In genomic region chr6:31416394-31417014, GRCh38 we compare ENCODE assay signal across 1 cellular context.
TF ChIP-seq lines count a peak whose summit lies in the region.

No MANE protein-coding gene starts in this region.

TF ChIP-seq in K562, 482 proteins besides CTCF, POLR2A, EP300 and RAD21:
- TF ChIP-seq SUPT5H (IDR thresholded peaks at IDR 0.05) (peak; percentile 56; the same call in 1 of the 2 replicates), MAZ (CRISPR knock-in tag; conservative IDR thresholded peaks at IDR 0.05 in 1 of 2, IDR thresholded peaks at IDR 0.05 in 1 of 2) (0 out of 4 replicates have a peak, but pooled peaks of 1 of the 2 experiments have one; percentile 14), ZBED1 (IDR thresholded peaks at IDR 0.05) (no peak), POLR2B (IDR thresholded peaks at IDR 0.05; ENCODE audit: low read depth, partially characterized antibody) (peak; percentile 52), OTX1 (CRISPR knock-in tag; IDR thresholded peaks at IDR 0.05) (0 out of 2 replicates have a peak, but pooled peaks have one; percentile 68)
- TF ChIP-seq, protein P1, sequence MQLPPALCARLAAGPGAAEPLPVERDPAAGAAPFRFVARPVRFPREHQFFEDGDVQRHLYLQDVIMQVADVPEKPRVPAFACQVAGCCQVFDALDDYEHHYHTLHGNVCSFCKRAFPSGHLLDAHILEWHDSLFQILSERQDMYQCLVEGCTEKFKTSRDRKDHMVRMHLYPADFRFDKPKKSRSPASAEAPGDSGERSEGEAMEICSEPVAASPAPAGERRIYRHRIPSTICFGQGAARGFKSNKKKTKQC (CRISPR knock-in tag; IDR thresholded peaks at IDR 0.05) = 0 out of 2 replicates have a peak, but pooled peaks have one; percentile 41
- TF ChIP-seq, protein P2, sequence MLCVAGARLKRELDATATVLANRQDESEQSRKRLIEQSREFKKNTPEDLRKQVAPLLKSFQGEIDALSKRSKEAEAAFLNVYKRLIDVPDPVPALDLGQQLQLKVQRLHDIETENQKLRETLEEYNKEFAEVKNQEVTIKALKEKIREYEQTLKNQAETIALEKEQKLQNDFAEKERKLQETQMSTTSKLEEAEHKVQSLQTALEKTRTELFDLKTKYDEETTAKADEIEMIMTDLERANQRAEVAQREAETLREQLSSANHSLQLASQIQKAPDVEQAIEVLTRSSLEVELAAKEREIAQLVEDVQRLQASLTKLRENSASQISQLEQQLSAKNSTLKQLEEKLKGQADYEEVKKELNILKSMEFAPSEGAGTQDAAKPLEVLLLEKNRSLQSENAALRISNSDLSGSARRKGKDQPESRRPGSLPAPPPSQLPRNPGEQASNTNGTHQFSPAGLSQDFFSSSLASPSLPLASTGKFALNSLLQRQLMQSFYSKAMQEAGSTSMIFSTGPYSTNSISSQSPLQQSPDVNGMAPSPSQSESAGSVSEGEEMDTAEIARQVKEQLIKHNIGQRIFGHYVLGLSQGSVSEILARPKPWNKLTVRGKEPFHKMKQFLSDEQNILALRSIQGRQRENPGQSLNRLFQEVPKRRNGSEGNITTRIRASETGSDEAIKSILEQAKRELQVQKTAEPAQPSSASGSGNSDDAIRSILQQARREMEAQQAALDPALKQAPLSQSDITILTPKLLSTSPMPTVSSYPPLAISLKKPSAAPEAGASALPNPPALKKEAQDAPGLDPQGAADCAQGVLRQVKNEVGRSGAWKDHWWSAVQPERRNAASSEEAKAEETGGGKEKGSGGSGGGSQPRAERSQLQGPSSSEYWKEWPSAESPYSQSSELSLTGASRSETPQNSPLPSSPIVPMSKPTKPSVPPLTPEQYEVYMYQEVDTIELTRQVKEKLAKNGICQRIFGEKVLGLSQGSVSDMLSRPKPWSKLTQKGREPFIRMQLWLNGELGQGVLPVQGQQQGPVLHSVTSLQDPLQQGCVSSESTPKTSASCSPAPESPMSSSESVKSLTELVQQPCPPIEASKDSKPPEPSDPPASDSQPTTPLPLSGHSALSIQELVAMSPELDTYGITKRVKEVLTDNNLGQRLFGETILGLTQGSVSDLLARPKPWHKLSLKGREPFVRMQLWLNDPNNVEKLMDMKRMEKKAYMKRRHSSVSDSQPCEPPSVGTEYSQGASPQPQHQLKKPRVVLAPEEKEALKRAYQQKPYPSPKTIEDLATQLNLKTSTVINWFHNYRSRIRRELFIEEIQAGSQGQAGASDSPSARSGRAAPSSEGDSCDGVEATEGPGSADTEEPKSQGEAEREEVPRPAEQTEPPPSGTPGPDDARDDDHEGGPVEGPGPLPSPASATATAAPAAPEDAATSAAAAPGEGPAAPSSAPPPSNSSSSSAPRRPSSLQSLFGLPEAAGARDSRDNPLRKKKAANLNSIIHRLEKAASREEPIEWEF (CRISPR knock-in tag; IDR thresholded peaks at IDR 0.05) = no peak
